ENCODE assay signal across 1 cellular context in the genomic region with DNA sequence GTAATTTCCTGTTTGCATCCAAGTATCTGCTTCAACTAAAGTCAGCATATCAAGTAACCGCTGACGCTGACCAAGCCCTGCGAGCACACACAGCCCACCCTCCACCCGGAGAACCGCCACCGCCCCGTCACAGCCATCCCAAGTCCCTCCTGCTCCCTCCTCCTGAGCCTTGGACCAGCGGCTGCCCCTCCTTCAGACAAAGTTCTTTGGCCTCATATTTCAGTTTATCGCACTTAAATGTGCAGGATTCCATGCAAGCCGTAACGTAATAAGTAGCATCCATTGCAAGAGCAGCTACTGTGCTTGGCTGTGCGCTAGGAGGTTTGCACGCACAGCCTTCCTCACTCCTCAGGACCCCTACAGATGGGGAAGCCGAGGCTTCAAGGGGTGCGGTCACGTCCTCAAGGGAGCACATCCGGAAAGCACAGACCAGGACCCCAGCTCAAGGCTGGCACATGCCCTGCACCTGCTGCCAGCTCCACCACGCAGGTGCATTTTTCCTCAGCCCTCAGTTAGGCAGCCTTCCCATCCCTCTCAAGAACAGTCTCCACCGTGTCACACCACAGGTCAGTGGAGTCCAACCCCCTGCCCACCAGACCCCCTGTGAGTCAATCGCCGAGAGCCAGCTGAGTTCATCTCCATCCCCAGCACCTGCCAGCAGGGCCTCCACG.
TF ChIP-seq lines count a peak whose summit lies in the region.

No MANE protein-coding gene starts in this region.

TF ChIP-seq in HEK293, 187 proteins besides CTCF, POLR2A, EP300 and RAD21 (continued from another document):
- no peak for TF ChIP-seq ZNF132 (tag by site-specific recombination; IDR thresholded peaks at IDR 0.05; ENCODE audit: borderline replicate concordance)
- no peak for TF ChIP-seq ZNF302 (tag by site-specific recombination; IDR thresholded peaks at IDR 0.05; ENCODE audit: low read depth)
